Comparison of ENCODE assay signal across 17 cellular contexts in the genomic region with DNA sequence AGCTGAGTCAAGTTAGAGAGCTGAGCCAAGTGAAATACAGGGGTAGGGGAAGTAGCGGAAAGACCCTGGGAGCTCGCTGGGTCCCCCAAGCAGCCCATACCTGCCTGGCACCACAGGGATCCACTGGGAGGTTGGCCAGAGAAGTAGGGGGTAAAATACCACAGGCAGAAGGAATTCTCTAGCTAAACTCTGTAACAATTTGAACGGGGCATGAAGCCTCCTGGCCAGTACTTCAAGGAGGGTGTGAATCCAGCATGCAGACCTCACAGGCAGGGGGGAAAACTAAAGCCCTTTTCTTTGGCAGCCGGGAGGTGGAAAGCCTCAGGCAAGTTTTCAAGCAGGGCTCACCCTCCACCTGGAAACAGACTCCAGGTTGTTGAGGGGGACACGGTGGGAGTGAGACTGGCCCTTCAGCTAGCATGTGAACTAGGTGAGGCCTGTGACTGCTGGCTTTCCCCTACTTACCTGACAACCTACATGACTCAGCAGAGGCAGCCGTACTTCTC. TPM values are rescaled to one million over a fixed set of nuclear protein-coding genes. Genes with fewer than 3 reads are reported as not detected.
DNase-seq lines count a peak whose midpoint lies in the region; ATAC-seq, FAIRE-seq and TF ChIP-seq lines count a peak whose summit lies in the region.
"Had no signal": no experiment of that assay in that cellular context is flagged by ENCODE, and none has a peak within 500 bp of the region (broad histone marks: within the 10 kb centered on the region; RNA-seq: fewer than 3 reads in every experiment).

No MANE protein-coding gene starts in this region.

- H3K27me3 ChIP-seq in HepG2 (ENCODE audit: control insufficient read depth in 1 of 2, insufficient read depth in 2 of 2, low read length in 2 of 2) (no peaks in the 10 kb centered on the region), right lobe of liver (no peaks in the 10 kb centered on the region), H1 (replicated peaks in 1 of 4; ENCODE audit: control insufficient read depth in 3 of 4, extremely low read depth in 1 of 4, insufficient read depth in 3 of 4, low read length in 3 of 4) (peaks cover 0 to 1% (median 0%) of the 10 kb centered on the region in 4 experiments; a peak in 1 of 7 replicates), neuronal stem cell (ENCODE audit: control insufficient read depth in 3 of 3, insufficient read depth in 3 of 3, low read depth in 1 of 3, low read length in 3 of 3) (no peaks in the 10 kb centered on the region)
- H3K27me3 ChIP-seq: BLaER1 treated with 17β-estradiol and CSF1 and Interleukin-3, amounts not matched to agents 10 nM and 100 nM had no signal

- H3K9ac ChIP-seq in HepG2 (ENCODE audit: insufficient read depth, low read depth, low read length) (no peak overlapping the region), H1 (replicated peaks in 1 of 4; ENCODE audit: extremely low read depth in 1 of 4, low read depth in 3 of 4, low read length in 3 of 4) (no peak overlapping the region), neuronal stem cell (ENCODE audit: low read depth, low read length, poor library complexity) (no peak overlapping the region)
- H3K9ac ChIP-seq: BLaER1 treated with 17β-estradiol and CSF1 and Interleukin-3, amounts not matched to agents 10 nM and 100 nM; GM23248 had no signal

- H3K4me1 Mint-ChIP-seq in stimulated activated effector memory CD8-positive, alpha-beta T cell treated with anti-CD3 and anti-CD28 coated beads, Interleukin-12 subunit alpha, Interleukin-12 subunit beta, amount 100 ng/mL, for 72 hours, result no peaks in the 10 kb centered on the region

- H2BK20ac ChIP-seq in H1 (ENCODE audit: low read length), result no peak overlapping the region

- H4K91ac ChIP-seq in H1 (replicated peaks; ENCODE audit: insufficient read length, low read length) (no peak overlapping the region), neuronal stem cell (ENCODE audit: low read depth, low read length, poor library complexity) (no peak overlapping the region)

- no peak overlapping the region for H3K4me3 Mint-ChIP-seq in stimulated activated effector memory CD8-positive, alpha-beta T cell treated with anti-CD3 and anti-CD28 coated beads, Interleukin-12 subunit alpha, Interleukin-12 subunit beta, amount 100 ng/mL, for 72 hours
- H3K4me3 Mint-ChIP-seq: CD4-positive, CD25-positive, alpha-beta regulatory T cell; HFFc6 had no signal

- ATAC-seq in HepG2 (no peak; the same call in 2 of the 3 replicates), right lobe of liver (no peak)
- no peak for ATAC-seq in stimulated activated effector memory CD8-positive, alpha-beta T cell treated with anti-CD3 and anti-CD28 coated beads, Interleukin-12 subunit alpha, Interleukin-12 subunit beta, amount 100 ng/mL, for 72 hours

- FAIRE-seq in HepG2 (lab: Jason Lieb, UNC) (no peak), H1 (lab: Jason Lieb, UNC) (no peak)
- FAIRE-seq: HTR-8/SVneo had no signal

- no peaks in the 10 kb centered on the region for H3K36me3 Mint-ChIP-seq in stimulated activated effector memory CD8-positive, alpha-beta T cell treated with anti-CD3 and anti-CD28 coated beads, Interleukin-12 subunit alpha, Interleukin-12 subunit beta, amount 100 ng/mL, for 72 hours
- H3K36me3 Mint-ChIP-seq: CD4-positive, CD25-positive, alpha-beta regulatory T cell had no signal

- H3K36me3 ChIP-seq in HepG2 (replicated peaks in 1 of 2; ENCODE audit: control insufficient read depth in 1 of 2, insufficient read depth in 2 of 2, low read length in 2 of 2) (no peaks in the 10 kb centered on the region), right lobe of liver (no peaks in the 10 kb centered on the region), H1 (ENCODE audit: control insufficient read depth in 2 of 4, insufficient read depth in 4 of 4, low read length in 3 of 4) (no peaks in the 10 kb centered on the region), neuronal stem cell (replicated peaks in 1 of 2; ENCODE audit: control insufficient read depth in 2 of 2, insufficient read depth in 2 of 2, low read length in 2 of 2) (no peaks in the 10 kb centered on the region)
- H3K36me3 ChIP-seq: BLaER1 treated with 17β-estradiol and CSF1 and Interleukin-3, amounts not matched to agents 10 nM and 100 nM had no signal

- H4K20me1 ChIP-seq in HepG2 (ENCODE audit: insufficient read depth, low read length), result no peaks in the 10 kb centered on the region
- no peaks in the 10 kb centered on the region for H4K20me1 ChIP-seq in H1 (replicated peaks in 1 of 2; ENCODE audit: control insufficient read depth in 1 of 2, insufficient read depth in 2 of 2, low read length in 2 of 2)
- H4K20me1 ChIP-seq: BLaER1 treated with 17β-estradiol and CSF1 and Interleukin-3, amounts not matched to agents 10 nM and 100 nM had no signal

- H3K27ac Mint-ChIP-seq in stimulated activated effector memory CD8-positive, alpha-beta T cell treated with anti-CD3 and anti-CD28 coated beads, Interleukin-12 subunit alpha, Interleukin-12 subunit beta, amount 100 ng/mL, for 72 hours, result no peak overlapping the region
- H3K27ac Mint-ChIP-seq: CD4-positive, CD25-positive, alpha-beta regulatory T cell; HFFc6 had no signal

- H3K23ac ChIP-seq in H1 (ENCODE audit: insufficient read length) (no peak overlapping the region), neuronal stem cell (ENCODE audit: low read depth, low read length, poor library complexity) (no peak overlapping the region)

- H4K8ac ChIP-seq in H1 (ENCODE audit: extremely low read depth, insufficient read depth, low read length) (no peak overlapping the region), neuronal stem cell (ENCODE audit: low read depth, low read length) (no peak overlapping the region)

- no peaks in the 10 kb centered on the region for H3K23me2 ChIP-seq in H1 (ENCODE audit: low read depth, low read length)

- in situ Hi-C loops in HepG2 (cut with HindIII; ENCODE audit: extremely low pct_ligation_motif_present, low pct_unique_long_range_greater_than_20kb), result no loop called here

- H3K4me1 ChIP-seq in HepG2 (ENCODE audit: insufficient read depth, low read length) (no peaks in the 10 kb centered on the region), right lobe of liver (no peaks in the 10 kb centered on the region), H1 (replicated peaks in 1 of 4; ENCODE audit: control insufficient read depth in 3 of 4, insufficient read depth in 4 of 4, low read length in 3 of 4) (no peaks in the 10 kb centered on the region), neuronal stem cell (ENCODE audit: control insufficient read depth in 2 of 2, insufficient read depth in 1 of 2, low read depth in 1 of 2, low read length in 2 of 2) (no peaks in the 10 kb centered on the region)
- H3K4me1 ChIP-seq: BLaER1 treated with 17β-estradiol and CSF1 and Interleukin-3, amounts not matched to agents 10 nM and 100 nM had no signal

- no peak overlapping the region for H4K5ac ChIP-seq in H1 (ENCODE audit: insufficient read length, low read depth, low read length)

- H3K9me3 Mint-ChIP-seq in stimulated activated effector memory CD8-positive, alpha-beta T cell treated with anti-CD3 and anti-CD28 coated beads, Interleukin-12 subunit alpha, Interleukin-12 subunit beta, amount 100 ng/mL, for 72 hours, result peaks cover 12% of the 10 kb centered on the region

- no peak for TF ChIP-seq POLR2A in HepG2 (IDR thresholded peaks at IDR 0.05; ENCODE audit: insufficient read depth in 1 of 2, low read depth in 2 of 2, low read length in 2 of 2)
- no peak for TF ChIP-seq POLR2A in right lobe of liver (IDR thresholded peaks at IDR 0.05)
- TF ChIP-seq POLR2A in H1 (IDR thresholded peaks at IDR 0.05; ENCODE audit: control extremely low read depth in 1 of 2, low read depth in 2 of 2, low read length in 2 of 2), result no peak

- TF ChIP-seq EP300 in HepG2 (IDR thresholded peaks at IDR 0.05; ENCODE audit: low read depth in 2 of 2, low read length in 2 of 2) (no peak), HepG2 (CRISPR knock-in tag; IDR thresholded peaks at IDR 0.05; ENCODE audit: borderline replicate concordance) (no peak), H1 (IDR thresholded peaks at IDR 0.05; ENCODE audit: borderline replicate concordance in 1 of 2, low read depth in 2 of 2, low read length in 2 of 2) (no peak)

- intact Hi-C loops in HepG2 (cut with micrococcal nuclease; ENCODE audit: unreplicated experiment), result no loop called here
- intact Hi-C loops in right lobe of liver (cut with DNase I), result no loop called here

- H2BK12ac ChIP-seq in H1 (ENCODE audit: low read depth, low read length) (no peak overlapping the region), neuronal stem cell (ENCODE audit: low read length) (no peak overlapping the region)

- H3K27ac ChIP-seq in HepG2 (ENCODE audit: extremely low read length, insufficient read depth, low read length), result no peak overlapping the region
- no peak overlapping the region for H3K27ac ChIP-seq in right lobe of liver
- H3K27ac ChIP-seq in H1 (ENCODE audit: low read depth, low read length), result no peak overlapping the region
- no peak overlapping the region for H3K27ac ChIP-seq in neuronal stem cell (replicated peaks; ENCODE audit: low read length)
- H3K27ac ChIP-seq in coronary artery, result no peak overlapping the region
- H3K27ac ChIP-seq: BLaER1 treated with 17β-estradiol and CSF1 and Interleukin-3, amounts not matched to agents 10 nM and 100 nM; GM23248 had no signal

- no TSS peak for BruUV-seq in HepG2 (replicated peaks; lab: Mats Ljungman, UMichigan)

- CTCF ChIA-PET in HepG2 (lab: Yijun Ruan, JAX; ENCODE audit: low intra/inter-chr PET ratio, low total read pairs) (no interaction called here), H1 (lab: Charles Lee; ENCODE audit: partially characterized antibody) (interaction anchor here (0.6 to 1.4 kb wide), 4 partner anchors 18 to 527 kb away, joined by 3 to 4 read pairs (median 4); no protein-coding TSS in a partner anchor)

- no peak overlapping the region for H3K4me2 ChIP-seq in HepG2 (ENCODE audit: low read depth, low read length)
- no peak overlapping the region for H3K4me2 ChIP-seq in H1 (ENCODE audit: insufficient read depth in 1 of 2, low read depth in 2 of 2, low read length in 2 of 2)
- H3K4me2 ChIP-seq in neuronal stem cell (ENCODE audit: insufficient read depth, low read length, poor library complexity, severe bottlenecking), result peak overlapping the region; percentile 11
- H3K4me2 ChIP-seq: BLaER1 treated with 17β-estradiol and CSF1 and Interleukin-3, amounts not matched to agents 10 nM and 100 nM had no signal

- H3K79me1 ChIP-seq in H1 (ENCODE audit: low read depth, low read length) (no peaks in the 10 kb centered on the region), neuronal stem cell (ENCODE audit: low read depth, low read length) (no peaks in the 10 kb centered on the region)

- H3K79me2 ChIP-seq in HepG2 (ENCODE audit: insufficient read depth, low read length) (no peaks in the 10 kb centered on the region), H1 (ENCODE audit: control insufficient read depth in 1 of 2, insufficient read depth in 2 of 2, low read length in 2 of 2) (no peaks in the 10 kb centered on the region)

- H2AK5ac ChIP-seq in H1 (ENCODE audit: low read depth, low read length) (no peak overlapping the region), neuronal stem cell (ENCODE audit: low read depth, low read length) (no peak overlapping the region)

- H3K4ac ChIP-seq in H1 (replicated peaks; ENCODE audit: insufficient read length, low read depth, low read length), result no peak overlapping the region
- H3K4ac ChIP-seq in neuronal stem cell (ENCODE audit: low read length), result no peak overlapping the region

- no peaks in the 10 kb centered on the region for H3K9me3 ChIP-seq in HepG2 (ENCODE audit: low read length)
- H3K9me3 ChIP-seq in right lobe of liver, result no peaks in the 10 kb centered on the region
- H3K9me3 ChIP-seq in H1 (ENCODE audit: insufficient read depth in 2 of 2, low read depth in 1 of 2, low read length in 1 of 2), result peaks cover 5% of the 10 kb centered on the region in 2 experiments; a peak in 2 of 4 replicates
- H3K9me3 ChIP-seq in neuronal stem cell (replicated peaks in 1 of 2; ENCODE audit: control insufficient read depth in 2 of 2, insufficient read depth in 1 of 2, low read depth in 1 of 2, low read length in 2 of 2), result no peaks in the 10 kb centered on the region

- H3K56ac ChIP-seq in H1 (replicated peaks; ENCODE audit: insufficient read length, low read depth, low read length), result no peak overlapping the region

- TF ChIP-seq RAD21 in HepG2 (CRISPR knock-in tag; IDR thresholded peaks at IDR 0.05) (no peak), H1 (IDR thresholded peaks at IDR 0.05 in 1 of 2, conservative IDR thresholded peaks at IDR 0.05 in 1 of 2; ENCODE audit: low read depth in 2 of 2, low read length in 2 of 2) (no peak)

- H3K4me3 ChIP-seq in HepG2 (replicated peaks in 1 of 3; ENCODE audit: insufficient read depth in 1 of 3, low read depth in 2 of 3, low read length in 3 of 3), result no peak overlapping the region
- H3K4me3 ChIP-seq in right lobe of liver, result no peak overlapping the region
- no peak overlapping the region for H3K4me3 ChIP-seq in H1 (ENCODE audit: extremely low read depth in 1 of 4, insufficient read depth in 2 of 4, low read depth in 3 of 4, low read length in 4 of 4)
- H3K4me3 ChIP-seq in neuronal stem cell (ENCODE audit: low read length in 2 of 2), result no peak overlapping the region
- H3K4me3 ChIP-seq in coronary artery, result no peak overlapping the region
- H3K4me3 ChIP-seq: BLaER1 treated with 17β-estradiol and CSF1 and Interleukin-3, amounts not matched to agents 10 nM and 100 nM; GM23248 had no signal

- H3K14ac ChIP-seq in H1 (ENCODE audit: insufficient read length), result no peak overlapping the region
- H3K14ac ChIP-seq in neuronal stem cell (ENCODE audit: low read length), result no peak overlapping the region

- no peak for TF ChIP-seq CTCF in HepG2 (CRISPR knock-in tag; IDR thresholded peaks at IDR 0.05)
- TF ChIP-seq CTCF in right lobe of liver (IDR thresholded peaks at IDR 0.05), result no peak
- TF ChIP-seq CTCF in H1 (IDR thresholded peaks at IDR 0.05; ENCODE audit: control extremely low read depth in 1 of 3, insufficient read depth in 1 of 3, low read depth in 1 of 3, low read length in 3 of 3), result no peak
- TF ChIP-seq CTCF in coronary artery (IDR thresholded peaks at IDR 0.05), result no peak

- peak overlapping the region; percentile 11 for H2AFZ ChIP-seq in HepG2 (ENCODE audit: low read length)
- H2AFZ ChIP-seq in H1 (ENCODE audit: low read length), result no peak overlapping the region
- H2AFZ ChIP-seq in neuronal stem cell (ENCODE audit: low read length), result no peak overlapping the region
- H2AFZ ChIP-seq: GM23248 had no signal

- whole genome bisulfite sequencing in HepG2 (ENCODE audit: low lambda C conversion rate), result 59% methylated on average over 6 of the region's 6 CpGs
- 28% methylated on average over 2 of the region's 6 CpGs for WGBS in right lobe of liver (ENCODE audit: insufficient coverage, low coverage, low lambda C conversion rate, missing lambda C conversion rate)
- WGBS in H1 (ENCODE audit: extremely low coverage in 1 of 2, insufficient coverage in 1 of 2, insufficient read length in 1 of 2, insufficient replicate concordance in 2 of 2, low coverage in 1 of 2, low lambda C conversion rate in 2 of 2, missing lambda C conversion rate in 1 of 2), 2 experiments, result 93% methylated on average over 6 of the region's 6 CpGs; no CpG with 5 or more reads in 1 of the 2 experiments
- WGBS in neuronal stem cell (ENCODE audit: extremely low coverage in 2 of 2, insufficient read length in 2 of 2, insufficient replicate concordance in 1 of 2), 2 donors, result no CpG with 5 or more reads among the region's 6 CpGs

- no peak overlapping the region for H2BK15ac ChIP-seq in H1 (ENCODE audit: low read length)
- no peak overlapping the region for H2BK15ac ChIP-seq in neuronal stem cell (ENCODE audit: low read length)

- H2BK5ac ChIP-seq in H1 (ENCODE audit: low read depth, low read length), result no peak overlapping the region
- peak overlapping the region; percentile 13 for H2BK5ac ChIP-seq in neuronal stem cell (ENCODE audit: low read length)

- H2BK120ac ChIP-seq in H1 (replicated peaks; ENCODE audit: low read depth, low read length) (no peak overlapping the region), neuronal stem cell (ENCODE audit: low read depth, low read length) (no peak overlapping the region)

- DNase-seq in HepG2 (ENCODE audit: low spot score) (no peak), right lobe of liver (no peak), H1 (ENCODE audit: low read depth in 1 of 2, low spot score in 2 of 2) (no peak), iPS-NIHi7 (ENCODE audit: extremely low spot score) (peak; percentile 12), neuronal stem cell (ENCODE audit: low spot score) (no peak), OCI-M2 (lab: John Stamatoyannopoulos, UW; ENCODE audit: unreplicated experiment) (no peak), coronary artery (ENCODE audit: low spot score) (no peak)
- DNase-seq in stimulated activated effector memory CD8-positive, alpha-beta T cell treated with anti-CD3 and anti-CD28 coated beads, Interleukin-12 subunit alpha, Interleukin-12 subunit beta, amount 100 ng/mL, for 72 hours (ENCODE audit: low spot score in 2 of 2), result no peak
- DNase-seq: 8988T; AML-193; CD4-positive, CD25-positive, alpha-beta regulatory T cell; DMS53; GM23248; HCEC 1CT; HFFc6 had no signal

- POLR2A ChIA-PET in HepG2 (lab: Yijun Ruan, JAX), result no interaction called here
- POLR2A ChIA-PET in H1 (lab: Charles Lee; ENCODE audit: partially characterized antibody), result no interaction called here

- no peak overlapping the region for H3K18ac ChIP-seq in H1 (ENCODE audit: extremely low read depth, low read length)
- H3K18ac ChIP-seq in neuronal stem cell (ENCODE audit: low read length), result peak overlapping the region; percentile 11

RNA-seq across cellular contexts. Expression of a gene that starts 3.7 kb away (rescaled TPM):
- total RNA-seq in HepG2 (2016; rRNA removed; fragmentation: Illumina TruSeq; extraction: Trizol) (not detected in 2 replicates), right lobe of liver (10 to 100 TPM in 1 of 6 experiments, 1 to 10 TPM in 3, under 1 TPM in 2; 0.24 to 23.9 (median 1.3) TPM)
- total RNA-seq in HepG2 (2016; cell fraction: cytosol; rRNA removed; fragmentation: Illumina TruSeq; extraction: Trizol; ENCODE audit: low read depth), result not detected in 2 replicates
- not detected in 2 replicates for total RNA-seq in HepG2 (2016; cell fraction: insoluble cytoplasmic fraction; rRNA removed; fragmentation: Illumina TruSeq; extraction: Trizol)
- not detected in 2 replicates for total RNA-seq in HepG2 (2016; cell fraction: membrane; rRNA removed; fragmentation: Illumina TruSeq; extraction: Trizol)
- total RNA-seq in HepG2 (2016; cell fraction: nucleus; rRNA removed; fragmentation: Illumina TruSeq; extraction: Trizol), result not detected in 2 replicates
- polyA plus RNA-seq in HepG2 (2011; rRNA removed) (not detected in 2 replicates), H1 (2011; rRNA removed) (not detected in 2 replicates)
- 0.10 TPM in 1 of 2 replicates, not detected in the other for polyA plus RNA-seq in HepG2 (2011; cell fraction: cytosol; rRNA removed)
- polyA plus RNA-seq in HepG2 (2011; cell fraction: nucleus; rRNA removed), result not detected in 2 replicates
- polyA plus RNA-seq in HepG2 (2012), result not detected in 2 replicates
- polyA plus RNA-seq in HepG2 (2016; cell fraction: cytosol; fragmentation: Illumina TruSeq; extraction: Trizol; ENCODE audit: low read depth), result not detected in 2 replicates
- polyA plus RNA-seq in HepG2 (2016; cell fraction: insoluble cytoplasmic fraction; fragmentation: Illumina TruSeq; extraction: Trizol; ENCODE audit: low read depth), result not detected in 2 replicates
- polyA plus RNA-seq in HepG2 (2016; cell fraction: membrane; fragmentation: Illumina TruSeq; extraction: Trizol; ENCODE audit: low read depth), result not detected in 2 replicates
- polyA plus RNA-seq in HepG2 (2016; cell fraction: nucleus; fragmentation: Illumina TruSeq; extraction: Trizol; ENCODE audit: insufficient read depth, low read depth), result not detected in 2 replicates
- polyA minus RNA-seq in HepG2 (2011; rRNA and poly(A)+ RNA removed; ENCODE audit: low replicate concordance), result not detected in 2 replicates
- polyA minus RNA-seq in HepG2 (2011; cell fraction: cytosol; rRNA and poly(A)+ RNA removed), result not detected in 2 replicates
- not detected in 2 replicates for polyA minus RNA-seq in HepG2 (2011; cell fraction: nucleus; rRNA and poly(A)+ RNA removed)
- total RNA-seq in H1 (2021; fragmentation: NEBNext Ultra II Directional; extraction: Animal tissue kit (Norgen Biotek cat#: 25700)), result 0.19 TPM in 1 of 2 replicates, not detected in the other
- polyA plus RNA-seq in H1 (2011; cell fraction: cytosol; rRNA removed), result 0.04 TPM
- polyA plus RNA-seq in H1 (2011; cell fraction: nucleus; rRNA removed), result not detected
- polyA plus RNA-seq in H1 (2012, experiment 1 of 2), result not detected in 4 replicates
- not detected for polyA plus RNA-seq in H1 (2012, experiment 2 of 2)
- 0.02 TPM for polyA plus RNA-seq in H1 (2013, experiment 1 of 2)
- polyA plus RNA-seq in H1 (2013, experiment 2 of 2), result 0.09 TPM
- polyA minus RNA-seq in H1 (2011; rRNA and poly(A)+ RNA removed), result 0.25 TPM in 1 of 2 replicates, not detected in the other
- polyA minus RNA-seq in H1 (2011; cell fraction: cytosol; rRNA and poly(A)+ RNA removed), result not detected
- not detected for polyA minus RNA-seq in H1 (2011; cell fraction: nucleus; rRNA and poly(A)+ RNA removed)
- polyA plus RNA-seq in neuronal stem cell (2013, experiment 1 of 2), result not detected
- not detected for polyA plus RNA-seq in neuronal stem cell (2013, experiment 2 of 2)
- total RNA-seq: CD4-positive, CD25-positive, alpha-beta regulatory T cell; GM23248; HFFc6 had no signal
- polyA plus RNA-seq: GM23248 had no signal

RNA-seq across cellular contexts. Expression of a gene that starts 17.3 kb away (rescaled TPM):
- not detected in 2 replicates for total RNA-seq in HepG2 (2016; rRNA removed; fragmentation: Illumina TruSeq; extraction: Trizol)
- total RNA-seq in HepG2 (2016; cell fraction: cytosol; rRNA removed; fragmentation: Illumina TruSeq; extraction: Trizol; ENCODE audit: low read depth), result not detected in 2 replicates
- total RNA-seq in HepG2 (2016; cell fraction: insoluble cytoplasmic fraction; rRNA removed; fragmentation: Illumina TruSeq; extraction: Trizol), result not detected in 2 replicates
- total RNA-seq in HepG2 (2016; cell fraction: membrane; rRNA removed; fragmentation: Illumina TruSeq; extraction: Trizol), result not detected in 2 replicates
- total RNA-seq in HepG2 (2016; cell fraction: nucleus; rRNA removed; fragmentation: Illumina TruSeq; extraction: Trizol), result not detected in 2 replicates
- not detected in 2 replicates for polyA plus RNA-seq in HepG2 (2011; rRNA removed)
- polyA plus RNA-seq in HepG2 (2011; cell fraction: cytosol; rRNA removed), result not detected in 2 replicates
- not detected in 2 replicates for polyA plus RNA-seq in HepG2 (2011; cell fraction: nucleus; rRNA removed)
- not detected in 2 replicates for polyA plus RNA-seq in HepG2 (2012)
- polyA plus RNA-seq in HepG2 (2016; cell fraction: cytosol; fragmentation: Illumina TruSeq; extraction: Trizol; ENCODE audit: low read depth), result not detected in 2 replicates
- polyA plus RNA-seq in HepG2 (2016; cell fraction: insoluble cytoplasmic fraction; fragmentation: Illumina TruSeq; extraction: Trizol; ENCODE audit: low read depth), result not detected in 2 replicates
- not detected in 2 replicates for polyA plus RNA-seq in HepG2 (2016; cell fraction: membrane; fragmentation: Illumina TruSeq; extraction: Trizol; ENCODE audit: low read depth)
- polyA plus RNA-seq in HepG2 (2016; cell fraction: nucleus; fragmentation: Illumina TruSeq; extraction: Trizol; ENCODE audit: insufficient read depth, low read depth), result not detected in 2 replicates
- polyA minus RNA-seq in HepG2 (2011; rRNA and poly(A)+ RNA removed; ENCODE audit: low replicate concordance), result not detected in 2 replicates
- polyA minus RNA-seq in HepG2 (2011; cell fraction: cytosol; rRNA and poly(A)+ RNA removed), result not detected in 2 replicates
- not detected in 2 replicates for polyA minus RNA-seq in HepG2 (2011; cell fraction: nucleus; rRNA and poly(A)+ RNA removed)
- not detected for total RNA-seq in right lobe of liver
- total RNA-seq in H1 (2021; fragmentation: NEBNext Ultra II Directional; extraction: Animal tissue kit (Norgen Biotek cat#: 25700)), result not detected in 2 replicates
- not detected in 2 replicates for polyA plus RNA-seq in H1 (2011; rRNA removed)
- not detected for polyA plus RNA-seq in H1 (2011; cell fraction: cytosol; rRNA removed)
- not detected for polyA plus RNA-seq in H1 (2011; cell fraction: nucleus; rRNA removed)
- not detected in 4 replicates for polyA plus RNA-seq in H1 (2012, experiment 1 of 2)
- not detected for polyA plus RNA-seq in H1 (2012, experiment 2 of 2)
- not detected for polyA plus RNA-seq in H1 (2013, experiment 1 of 2)
- not detected for polyA plus RNA-seq in H1 (2013, experiment 2 of 2)
- not detected in 2 replicates for polyA minus RNA-seq in H1 (2011; rRNA and poly(A)+ RNA removed)
- not detected for polyA minus RNA-seq in H1 (2011; cell fraction: cytosol; rRNA and poly(A)+ RNA removed)
- not detected for polyA minus RNA-seq in H1 (2011; cell fraction: nucleus; rRNA and poly(A)+ RNA removed)
- not detected for polyA plus RNA-seq in neuronal stem cell (2013, experiment 1 of 2)
- not detected for polyA plus RNA-seq in neuronal stem cell (2013, experiment 2 of 2)
- total RNA-seq: CD4-positive, CD25-positive, alpha-beta regulatory T cell; GM23248; HFFc6 had no signal
- polyA plus RNA-seq: CD4-positive, CD25-positive, alpha-beta regulatory T cell; GM23248 had no signal
